Comparison of ENCODE assay signal across 26 cellular contexts in the genomic region with DNA sequence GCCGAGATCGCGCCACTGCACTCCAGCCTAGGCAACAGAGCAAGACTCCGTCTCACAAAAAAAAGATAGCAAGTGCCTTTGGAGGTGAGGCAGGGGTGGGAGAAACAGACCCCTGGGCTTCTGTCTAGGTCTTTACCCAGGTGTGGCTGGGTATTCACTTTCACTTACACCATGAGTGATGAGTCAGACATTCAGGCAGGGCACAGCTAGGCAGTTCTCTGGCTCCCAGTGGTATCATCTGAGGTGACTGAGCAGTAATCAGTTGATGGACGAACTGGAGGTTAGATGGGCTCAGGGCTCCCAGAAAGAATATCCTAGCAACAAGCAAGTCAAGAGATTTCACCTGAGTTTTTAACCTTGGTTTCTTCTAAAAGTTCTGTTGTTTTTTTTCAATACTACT.
DNase-seq lines count a peak whose midpoint lies in the region; ATAC-seq and TF ChIP-seq lines count a peak whose summit lies in the region.
"Had no signal": no experiment of that assay in that cellular context is flagged by ENCODE, and none has a peak within 500 bp of the region (broad histone marks: within the 10 kb centered on the region; RNA-seq: fewer than 3 reads in every experiment).

No MANE protein-coding gene starts in this region.

- ATAC-seq in HG03378 (IDR thresholded peaks at IDR 0.05; ENCODE audit: unreplicated experiment) (no peak), HG03175 (IDR thresholded peaks at IDR 0.05; ENCODE audit: unreplicated experiment) (no peak)
- ATAC-seq: CD8-positive, alpha-beta T cell; GM12878; HCT116 had no signal

- H3K36me3 ChIP-seq in HEK293 (ENCODE audit: control insufficient read depth in 2 of 2, insufficient read depth in 1 of 2, low read length in 2 of 2) = no peaks in the 10 kb centered on the region

- CTCF ChIA-PET in HEK293 (lab: Yijun Ruan, JAX) = no interaction called here

- H3K4me1 ChIP-seq in HEK293 (ENCODE audit: control insufficient read depth, insufficient read depth, low read length) = no peaks in the 10 kb centered on the region

- no peak overlapping the region for H3K4me3 ChIP-seq in HEK293 (ENCODE audit: low read depth, low read length)
- no peak overlapping the region for H3K4me3 ChIP-seq in epithelial cell of esophagus (ENCODE audit: low read length)
- H3K4me3 ChIP-seq: GM12878, SK-N-MC had no signal

- DNase-seq in SW480 (ENCODE audit: low spot score) (peak; percentile 28), epithelial cell of esophagus (ENCODE audit: low read depth) (peak; percentile 10), kidney tubule cell (ENCODE audit: low spot score) (peak; percentile 32), HT-29 (ENCODE audit: low spot score) (no peak)
- DNase-seq: C1 segment of cervical spinal cord; Caco-2; CD8-positive, alpha-beta T cell; DMS79; EL; GDM1; GOT3; KBM-7; MM.1S; NCI-H1417; NCI-H1694; NCI-H2029 treated with DMSO at 0.1 percent for 48 hours; NCI-H446 treated with DMSO at 0.1 percent for 48 hours; NCI-H526; SIG-M5; SW 1271 had no signal

- no peak overlapping the region for H3K27ac ChIP-seq in HEK293 (ENCODE audit: extremely low read depth, low read depth, low read length)
- H3K27ac ChIP-seq: SK-N-MC had no signal

- no peaks in the 10 kb centered on the region for H3K9me3 ChIP-seq in HEK293 (ENCODE audit: control insufficient read depth, insufficient read depth, low read depth, low read length)
- H3K9me3 ChIP-seq: Caco-2 had no signal

- POLR2A ChIA-PET in HEK293 (lab: Yijun Ruan, JAX) = no interaction called here

- TF ChIP-seq CTCF in HEK293 (tag by site-specific recombination; IDR thresholded peaks at IDR 0.05) (no peak), epithelial cell of esophagus (IDR thresholded peaks at IDR 0.05; ENCODE audit: insufficient read depth, low read depth, low read length, missing control alignments) (no peak)

TF ChIP-seq in HEK293, 187 proteins besides CTCF, POLR2A, EP300 and RAD21:
- TF ChIP-seq, protein P1, sequence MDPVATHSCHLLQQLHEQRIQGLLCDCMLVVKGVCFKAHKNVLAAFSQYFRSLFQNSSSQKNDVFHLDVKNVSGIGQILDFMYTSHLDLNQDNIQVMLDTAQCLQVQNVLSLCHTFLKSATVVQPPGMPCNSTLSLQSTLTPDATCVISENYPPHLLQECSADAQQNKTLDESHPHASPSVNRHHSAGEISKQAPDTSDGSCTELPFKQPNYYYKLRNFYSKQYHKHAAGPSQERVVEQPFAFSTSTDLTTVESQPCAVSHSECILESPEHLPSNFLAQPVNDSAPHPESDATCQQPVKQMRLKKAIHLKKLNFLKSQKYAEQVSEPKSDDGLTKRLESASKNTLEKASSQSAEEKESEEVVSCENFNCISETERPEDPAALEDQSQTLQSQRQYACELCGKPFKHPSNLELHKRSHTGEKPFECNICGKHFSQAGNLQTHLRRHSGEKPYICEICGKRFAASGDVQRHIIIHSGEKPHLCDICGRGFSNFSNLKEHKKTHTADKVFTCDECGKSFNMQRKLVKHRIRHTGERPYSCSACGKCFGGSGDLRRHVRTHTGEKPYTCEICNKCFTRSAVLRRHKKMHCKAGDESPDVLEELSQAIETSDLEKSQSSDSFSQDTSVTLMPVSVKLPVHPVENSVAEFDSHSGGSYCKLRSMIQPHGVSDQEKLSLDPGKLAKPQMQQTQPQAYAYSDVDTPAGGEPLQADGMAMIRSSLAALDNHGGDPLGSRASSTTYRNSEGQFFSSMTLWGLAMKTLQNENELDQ (tag by site-specific recombination; IDR thresholded peaks at IDR 0.05; ENCODE audit: low read depth) = no peak
- TF ChIP-seq ZNF10 (tag by site-specific recombination; IDR thresholded peaks at IDR 0.05) = 0 out of 2 replicates have a peak, but pooled peaks have one; percentile 17
